8 cellular contexts compared by ENCODE assay signal in the genomic region with DNA sequence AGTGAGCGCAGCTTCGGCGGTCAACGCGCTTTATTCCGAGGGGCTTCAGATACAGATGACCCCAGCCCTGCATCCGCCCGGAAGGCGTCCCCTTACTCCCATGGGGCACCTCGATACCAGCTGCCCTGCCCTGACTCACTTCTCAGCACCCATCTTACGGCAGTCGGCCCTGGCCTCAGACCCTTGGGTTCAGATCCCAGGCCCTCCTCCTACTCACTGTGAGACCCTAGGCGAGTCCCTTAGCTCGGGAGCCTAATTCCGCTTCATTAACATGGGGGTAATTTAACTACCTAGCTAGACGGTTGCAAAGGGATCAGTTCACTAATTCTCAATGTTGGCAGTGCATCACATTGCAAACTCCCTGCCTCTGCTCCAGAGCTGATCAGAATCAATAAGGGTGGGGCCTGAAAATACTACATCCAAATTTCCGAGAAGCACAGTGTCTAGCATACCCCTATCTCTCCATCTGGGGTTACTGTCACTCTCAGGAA. TPM values are rescaled to one million over a fixed set of nuclear protein-coding genes. Genes with fewer than 3 reads are reported as not detected.
DNase-seq lines count a peak whose midpoint lies in the region; ATAC-seq and TF ChIP-seq lines count a peak whose summit lies in the region.

No MANE protein-coding gene starts in this region.

- DNase-seq in GM12865 (ENCODE audit: low read depth) (no peak), SJCRH30 (peak; percentile 60 to 70), endothelial cell (ENCODE audit: low spot score) (no peak), nephron progenitor cell (no peak), DMS153 treated with DMSO at 0.1 percent for 48 hours (lab: John Stamatoyannopoulos, UW; ENCODE audit: unreplicated experiment) (no peak), inferior parietal cortex (ENCODE audit: extremely low spot score) (no peak), HuH-7.5 (ENCODE audit: low spot score) (no peak)

- H3K4me3 Mint-ChIP-seq in endothelial cell (ENCODE audit: unreplicated experiment): peak overlapping the region; percentile 88
- peak overlapping the region; percentile 92 for H3K4me3 Mint-ChIP-seq in nephron progenitor cell

- H3K36me3 Mint-ChIP-seq in endothelial cell (ENCODE audit: low read depth, unreplicated experiment) (peaks cover 9% of the 10 kb centered on the region), nephron progenitor cell (ENCODE audit: low read depth) (peaks cover 44% of the 10 kb centered on the region)

- H3K4me3 ChIP-seq in GM12865 (ENCODE audit: low read depth, low read length) (peak overlapping the region; percentile 93), SJCRH30 (peak overlapping the region; percentile 71)

- peaks cover 33% of the 10 kb centered on the region for H3K4me1 Mint-ChIP-seq in endothelial cell (ENCODE audit: unreplicated experiment)
- peaks cover 52% of the 10 kb centered on the region for H3K4me1 Mint-ChIP-seq in nephron progenitor cell

- H3K27me3 Mint-ChIP-seq in endothelial cell (ENCODE audit: unreplicated experiment) (peaks cover 10% of the 10 kb centered on the region), nephron progenitor cell (ENCODE audit: low read depth, poor library complexity) (peaks cover 7% of the 10 kb centered on the region)

- H3K27me3 ChIP-seq in SJCRH30: no peaks in the 10 kb centered on the region

- no peaks in the 10 kb centered on the region; the same call in 1 of the 2 replicates for H3K36me3 ChIP-seq in SJCRH30

- no peak for ATAC-seq in HG02970 (IDR thresholded peaks at IDR 0.05; ENCODE audit: low FRiP score, unreplicated experiment)

- H3K4me1 ChIP-seq in SJCRH30: peaks cover 15% of the 10 kb centered on the region; the same call in 1 of the 2 replicates

- TF ChIP-seq CTCF in GM12865 (IDR thresholded peaks at IDR 0.05; ENCODE audit: insufficient read depth, low read depth, low read length, missing control alignments) (no peak), endothelial cell (IDR thresholded peaks at IDR 0.05; ENCODE audit: unreplicated experiment) (no peak), nephron progenitor cell (IDR thresholded peaks at IDR 0.05) (no peak)

- H3K27ac ChIP-seq in SJCRH30: peak overlapping the region; percentile 26; the same call in 1 of the 2 replicates

- no peaks in the 10 kb centered on the region for H3K9me3 ChIP-seq in SJCRH30 (replicated peaks)

- H3K9me3 Mint-ChIP-seq in endothelial cell (ENCODE audit: unreplicated experiment) (no peaks in the 10 kb centered on the region), nephron progenitor cell (peaks cover 3% of the 10 kb centered on the region)

- no peak overlapping the region for H3K27ac Mint-ChIP-seq in endothelial cell (ENCODE audit: unreplicated experiment)
- no peak overlapping the region for H3K27ac Mint-ChIP-seq in nephron progenitor cell

RNA-seq across cellular contexts. Expression of a gene that starts 0.3 kb away (rescaled TPM):
- total RNA-seq in SJCRH30 (2014; rRNA removed; shearing (Covaris generic)): 44.7 and 46.4 TPM in 2 replicates
- total RNA-seq in endothelial cell (ENCODE audit: unreplicated experiment): 156 TPM

RNA-seq across cellular contexts. Expression of a gene that starts 5.1 kb away (rescaled TPM):
- total RNA-seq in SJCRH30 (2014; rRNA removed; shearing (Covaris generic)): 25.6 and 27.0 TPM in 2 replicates
- 8.2 TPM for total RNA-seq in endothelial cell (ENCODE audit: unreplicated experiment)

RNA-seq across cellular contexts. Expression of a gene that starts 43.0 kb away (rescaled TPM):
- 58.2 and 63.5 TPM in 2 replicates for total RNA-seq in SJCRH30 (2014; rRNA removed; shearing (Covaris generic))
- 61.1 TPM for total RNA-seq in endothelial cell (ENCODE audit: unreplicated experiment)

RNA-seq across cellular contexts. Expression of a gene that starts 53.5 kb away (rescaled TPM):
- total RNA-seq in SJCRH30 (2014; rRNA removed; shearing (Covaris generic)): 48.5 and 49.9 TPM in 2 replicates
- total RNA-seq in endothelial cell (ENCODE audit: unreplicated experiment): 56.1 TPM

RNA-seq across cellular contexts. Expression of a gene that starts 55.2 kb away (rescaled TPM):
- 17.4 and 22.8 TPM in 2 replicates for total RNA-seq in SJCRH30 (2014; rRNA removed; shearing (Covaris generic))
- 69.9 TPM for total RNA-seq in endothelial cell (ENCODE audit: unreplicated experiment)

Comparison
In these comparisons a context has a peak if more than half of its experiments do, and no peak if none do; other contexts are left out.
1. DNase-seq: peak in SJCRH30 (2 of 2); none in GM12865 (single experiment), endothelial cell (single experiment), nephron progenitor cell (single experiment), DMS153 treated with DMSO at 0.1 percent for 48 hours (single experiment), inferior parietal cortex (single experiment) and HuH-7.5 (single experiment).